1 cellular context compared by ENCODE assay signal in the genomic region with DNA sequence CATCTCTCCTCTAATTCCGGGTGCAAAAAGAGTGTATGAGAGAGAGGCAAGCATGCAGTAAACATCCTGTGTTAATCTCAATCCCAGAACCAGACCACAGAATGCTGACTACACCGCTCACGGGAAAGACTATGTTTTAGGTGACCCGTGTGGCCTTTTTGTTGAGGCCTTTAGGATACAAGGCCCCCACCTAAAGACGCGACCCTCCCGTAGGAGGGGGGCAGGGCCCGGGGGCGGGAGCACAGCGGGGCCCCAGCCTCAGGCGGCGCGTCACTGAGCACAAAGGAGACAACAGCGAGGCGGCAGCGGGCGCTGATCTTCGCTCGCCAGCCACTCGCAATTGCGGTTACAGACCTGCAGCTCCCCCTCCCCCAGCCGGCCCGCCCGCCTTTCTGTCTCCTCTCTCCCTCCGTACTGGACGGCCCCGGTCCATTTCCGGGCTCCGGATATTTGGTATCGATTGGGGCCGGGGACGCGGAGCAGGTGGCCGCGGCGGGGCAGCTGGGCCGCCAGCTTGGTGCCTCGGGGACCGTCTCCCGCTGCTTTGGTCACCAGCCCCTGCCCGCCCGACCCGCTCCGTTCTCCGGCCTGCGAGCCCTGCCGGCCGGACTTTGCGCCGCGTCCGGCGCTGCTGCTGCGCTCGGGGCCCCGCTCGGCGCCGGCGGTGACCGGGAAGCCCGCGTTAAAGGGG.
A peak's percentile ranks its signal among the peaks of the same experiment; 100 is the strongest.
TF ChIP-seq lines count a peak whose summit lies in the region.

A gene with protein sequence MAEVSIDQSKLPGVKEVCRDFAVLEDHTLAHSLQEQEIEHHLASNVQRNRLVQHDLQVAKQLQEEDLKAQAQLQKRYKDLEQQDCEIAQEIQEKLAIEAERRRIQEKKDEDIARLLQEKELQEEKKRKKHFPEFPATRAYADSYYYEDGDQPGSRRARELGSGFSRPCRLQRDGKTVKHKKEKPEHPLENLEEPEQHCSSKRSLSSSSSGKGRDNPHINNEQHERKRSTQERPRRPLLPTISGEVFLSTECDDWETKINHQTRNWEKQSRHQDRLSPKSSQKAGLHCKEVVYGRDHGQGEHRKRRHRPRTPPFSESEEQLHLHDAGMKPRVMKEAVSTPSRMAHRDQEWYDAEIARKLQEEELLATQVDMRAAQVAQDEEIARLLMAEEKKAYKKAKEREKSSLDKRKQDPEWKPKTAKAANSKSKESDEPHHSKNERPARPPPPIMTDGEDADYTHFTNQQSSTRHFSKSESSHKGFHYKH (plus strand): TSS at position 432 of the 691 bp plus-strand sequence. CDS start 281 bp downstream, outside the sequence.

TF ChIP-seq in HepG2, 621 proteins besides CTCF, POLR2A, EP300 and RAD21 (continued from another document and continues in another):
- TF ChIP-seq KLF13 (CRISPR knock-in tag; IDR thresholded peaks at IDR 0.05) (no peak), ZNF264 (CRISPR knock-in tag; IDR thresholded peaks at IDR 0.05) (peak; percentile 100), ZNF224 (CRISPR knock-in tag; IDR thresholded peaks at IDR 0.05) (no peak), FOXP1 (IDR thresholded peaks at IDR 0.05) (no peak), FOXP1 (CRISPR knock-in tag; IDR thresholded peaks at IDR 0.05) (0 out of 2 replicates have a peak, but pooled peaks have one; percentile 37), GTF2F1 (IDR thresholded peaks at IDR 0.05; ENCODE audit: low read length) (no peak; the same call in 1 of the 2 replicates), KLF11 (CRISPR knock-in tag; IDR thresholded peaks at IDR 0.05) (no peak; the same call in 1 of the 2 replicates), HMG20A (CRISPR knock-in tag; IDR thresholded peaks at IDR 0.05; ENCODE audit: borderline replicate concordance) (no peak), ZSCAN21 (CRISPR knock-in tag; IDR thresholded peaks at IDR 0.05; ENCODE audit: borderline replicate concordance) (peak; percentile 33; the same call in 1 of the 2 replicates), TAF1 (CRISPR knock-in tag; IDR thresholded peaks at IDR 0.05) (peak; percentile 71), NONO (IDR thresholded peaks at IDR 0.05) (no peak), NONO (CRISPR knock-in tag; conservative IDR thresholded peaks at IDR 0.05) (peak; percentile 94), HMGA1 (CRISPR knock-in tag; conservative IDR thresholded peaks at IDR 0.05) (no peak), ZNF556 (CRISPR knock-in tag; IDR thresholded peaks at IDR 0.05; ENCODE audit: borderline replicate concordance) (peak; percentile 88; the same call in 1 of the 2 replicates), TP53 (CRISPR knock-in tag; conservative IDR thresholded peaks at IDR 0.05) (no peak; the same call in 1 of the 2 replicates), ZNF550 (CRISPR knock-in tag; IDR thresholded peaks at IDR 0.05; ENCODE audit: borderline replicate concordance) (no peak), HNRNPH1 (optimal IDR thresholded peaks at IDR 0.05; ENCODE audit: low read depth, low read length) (no peak), MYC (CRISPR knock-in tag; IDR thresholded peaks at IDR 0.05; ENCODE audit: borderline replicate concordance) (peak; percentile 87), KLF15 (CRISPR knock-in tag; IDR thresholded peaks at IDR 0.05; ENCODE audit: borderline replicate concordance) (peak; percentile 58; the same call in 1 of the 2 replicates)
- TF ChIP-seq, protein P1, sequence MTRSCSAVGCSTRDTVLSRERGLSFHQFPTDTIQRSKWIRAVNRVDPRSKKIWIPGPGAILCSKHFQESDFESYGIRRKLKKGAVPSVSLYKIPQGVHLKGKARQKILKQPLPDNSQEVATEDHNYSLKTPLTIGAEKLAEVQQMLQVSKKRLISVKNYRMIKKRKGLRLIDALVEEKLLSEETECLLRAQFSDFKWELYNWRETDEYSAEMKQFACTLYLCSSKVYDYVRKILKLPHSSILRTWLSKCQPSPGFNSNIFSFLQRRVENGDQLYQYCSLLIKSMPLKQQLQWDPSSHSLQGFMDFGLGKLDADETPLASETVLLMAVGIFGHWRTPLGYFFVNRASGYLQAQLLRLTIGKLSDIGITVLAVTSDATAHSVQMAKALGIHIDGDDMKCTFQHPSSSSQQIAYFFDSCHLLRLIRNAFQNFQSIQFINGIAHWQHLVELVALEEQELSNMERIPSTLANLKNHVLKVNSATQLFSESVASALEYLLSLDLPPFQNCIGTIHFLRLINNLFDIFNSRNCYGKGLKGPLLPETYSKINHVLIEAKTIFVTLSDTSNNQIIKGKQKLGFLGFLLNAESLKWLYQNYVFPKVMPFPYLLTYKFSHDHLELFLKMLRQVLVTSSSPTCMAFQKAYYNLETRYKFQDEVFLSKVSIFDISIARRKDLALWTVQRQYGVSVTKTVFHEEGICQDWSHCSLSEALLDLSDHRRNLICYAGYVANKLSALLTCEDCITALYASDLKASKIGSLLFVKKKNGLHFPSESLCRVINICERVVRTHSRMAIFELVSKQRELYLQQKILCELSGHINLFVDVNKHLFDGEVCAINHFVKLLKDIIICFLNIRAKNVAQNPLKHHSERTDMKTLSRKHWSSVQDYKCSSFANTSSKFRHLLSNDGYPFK (CRISPR knock-in tag; IDR thresholded peaks at IDR 0.05; ENCODE audit: borderline replicate concordance), result peak; percentile 33; the same call in 1 of the 2 replicates
- TF ChIP-seq, protein P2, sequence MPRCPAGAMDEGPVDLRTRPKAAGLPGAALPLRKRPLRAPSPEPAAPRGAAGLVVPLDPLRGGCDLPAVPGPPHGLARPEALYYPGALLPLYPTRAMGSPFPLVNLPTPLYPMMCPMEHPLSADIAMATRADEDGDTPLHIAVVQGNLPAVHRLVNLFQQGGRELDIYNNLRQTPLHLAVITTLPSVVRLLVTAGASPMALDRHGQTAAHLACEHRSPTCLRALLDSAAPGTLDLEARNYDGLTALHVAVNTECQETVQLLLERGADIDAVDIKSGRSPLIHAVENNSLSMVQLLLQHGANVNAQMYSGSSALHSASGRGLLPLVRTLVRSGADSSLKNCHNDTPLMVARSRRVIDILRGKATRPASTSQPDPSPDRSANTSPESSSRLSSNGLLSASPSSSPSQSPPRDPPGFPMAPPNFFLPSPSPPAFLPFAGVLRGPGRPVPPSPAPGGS (CRISPR knock-in tag; IDR thresholded peaks at IDR 0.05), result peak; percentile 40; the same call in 1 of the 2 replicates
- TF ChIP-seq, protein P3, sequence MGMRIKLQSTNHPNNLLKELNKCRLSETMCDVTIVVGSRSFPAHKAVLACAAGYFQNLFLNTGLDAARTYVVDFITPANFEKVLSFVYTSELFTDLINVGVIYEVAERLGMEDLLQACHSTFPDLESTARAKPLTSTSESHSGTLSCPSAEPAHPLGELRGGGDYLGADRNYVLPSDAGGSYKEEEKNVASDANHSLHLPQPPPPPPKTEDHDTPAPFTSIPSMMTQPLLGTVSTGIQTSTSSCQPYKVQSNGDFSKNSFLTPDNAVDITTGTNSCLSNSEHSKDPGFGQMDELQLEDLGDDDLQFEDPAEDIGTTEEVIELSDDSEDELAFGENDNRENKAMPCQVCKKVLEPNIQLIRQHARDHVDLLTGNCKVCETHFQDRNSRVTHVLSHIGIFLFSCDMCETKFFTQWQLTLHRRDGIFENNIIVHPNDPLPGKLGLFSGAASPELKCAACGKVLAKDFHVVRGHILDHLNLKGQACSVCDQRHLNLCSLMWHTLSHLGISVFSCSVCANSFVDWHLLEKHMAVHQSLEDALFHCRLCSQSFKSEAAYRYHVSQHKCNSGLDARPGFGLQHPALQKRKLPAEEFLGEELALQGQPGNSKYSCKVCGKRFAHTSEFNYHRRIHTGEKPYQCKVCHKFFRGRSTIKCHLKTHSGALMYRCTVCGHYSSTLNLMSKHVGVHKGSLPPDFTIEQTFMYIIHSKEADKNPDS (CRISPR knock-in tag; IDR thresholded peaks at IDR 0.05), result no peak
- TF ChIP-seq, protein P4, sequence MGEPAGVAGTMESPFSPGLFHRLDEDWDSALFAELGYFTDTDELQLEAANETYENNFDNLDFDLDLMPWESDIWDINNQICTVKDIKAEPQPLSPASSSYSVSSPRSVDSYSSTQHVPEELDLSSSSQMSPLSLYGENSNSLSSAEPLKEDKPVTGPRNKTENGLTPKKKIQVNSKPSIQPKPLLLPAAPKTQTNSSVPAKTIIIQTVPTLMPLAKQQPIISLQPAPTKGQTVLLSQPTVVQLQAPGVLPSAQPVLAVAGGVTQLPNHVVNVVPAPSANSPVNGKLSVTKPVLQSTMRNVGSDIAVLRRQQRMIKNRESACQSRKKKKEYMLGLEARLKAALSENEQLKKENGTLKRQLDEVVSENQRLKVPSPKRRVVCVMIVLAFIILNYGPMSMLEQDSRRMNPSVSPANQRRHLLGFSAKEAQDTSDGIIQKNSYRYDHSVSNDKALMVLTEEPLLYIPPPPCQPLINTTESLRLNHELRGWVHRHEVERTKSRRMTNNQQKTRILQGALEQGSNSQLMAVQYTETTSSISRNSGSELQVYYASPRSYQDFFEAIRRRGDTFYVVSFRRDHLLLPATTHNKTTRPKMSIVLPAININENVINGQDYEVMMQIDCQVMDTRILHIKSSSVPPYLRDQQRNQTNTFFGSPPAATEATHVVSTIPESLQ (CRISPR knock-in tag; conservative IDR thresholded peaks at IDR 0.05), result no peak
- TF ChIP-seq, protein P5, sequence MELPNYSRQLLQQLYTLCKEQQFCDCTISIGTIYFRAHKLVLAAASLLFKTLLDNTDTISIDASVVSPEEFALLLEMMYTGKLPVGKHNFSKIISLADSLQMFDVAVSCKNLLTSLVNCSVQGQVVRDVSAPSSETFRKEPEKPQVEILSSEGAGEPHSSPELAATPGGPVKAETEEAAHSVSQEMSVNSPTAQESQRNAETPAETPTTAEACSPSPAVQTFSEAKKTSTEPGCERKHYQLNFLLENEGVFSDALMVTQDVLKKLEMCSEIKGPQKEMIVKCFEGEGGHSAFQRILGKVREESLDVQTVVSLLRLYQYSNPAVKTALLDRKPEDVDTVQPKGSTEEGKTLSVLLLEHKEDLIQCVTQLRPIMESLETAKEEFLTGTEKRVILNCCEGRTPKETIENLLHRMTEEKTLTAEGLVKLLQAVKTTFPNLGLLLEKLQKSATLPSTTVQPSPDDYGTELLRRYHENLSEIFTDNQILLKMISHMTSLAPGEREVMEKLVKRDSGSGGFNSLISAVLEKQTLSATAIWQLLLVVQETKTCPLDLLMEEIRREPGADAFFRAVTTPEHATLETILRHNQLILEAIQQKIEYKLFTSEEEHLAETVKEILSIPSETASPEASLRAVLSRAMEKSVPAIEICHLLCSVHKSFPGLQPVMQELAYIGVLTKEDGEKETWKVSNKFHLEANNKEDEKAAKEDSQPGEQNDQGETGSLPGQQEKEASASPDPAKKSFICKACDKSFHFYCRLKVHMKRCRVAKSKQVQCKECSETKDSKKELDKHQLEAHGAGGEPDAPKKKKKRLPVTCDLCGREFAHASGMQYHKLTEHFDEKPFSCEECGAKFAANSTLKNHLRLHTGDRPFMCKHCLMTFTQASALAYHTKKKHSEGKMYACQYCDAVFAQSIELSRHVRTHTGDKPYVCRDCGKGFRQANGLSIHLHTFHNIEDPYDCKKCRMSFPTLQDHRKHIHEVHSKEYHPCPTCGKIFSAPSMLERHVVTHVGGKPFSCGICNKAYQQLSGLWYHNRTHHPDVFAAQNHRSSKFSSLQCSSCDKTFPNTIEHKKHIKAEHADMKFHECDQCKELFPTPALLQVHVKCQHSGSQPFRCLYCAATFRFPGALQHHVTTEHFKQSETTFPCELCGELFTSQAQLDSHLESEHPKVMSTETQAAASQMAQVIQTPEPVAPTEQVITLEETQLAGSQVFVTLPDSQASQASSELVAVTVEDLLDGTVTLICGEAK (IDR thresholded peaks at IDR 0.05), result no peak
- TF ChIP-seq, protein P5 (CRISPR knock-in tag; IDR thresholded peaks at IDR 0.05), result peak; percentile 82
- TF ChIP-seq, protein P6, sequence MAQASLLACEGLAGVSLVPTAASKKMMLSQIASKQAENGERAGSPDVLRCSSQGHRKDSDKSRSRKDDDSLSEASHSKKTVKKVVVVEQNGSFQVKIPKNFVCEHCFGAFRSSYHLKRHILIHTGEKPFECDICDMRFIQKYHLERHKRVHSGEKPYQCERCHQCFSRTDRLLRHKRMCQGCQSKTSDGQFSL (CRISPR knock-in tag; IDR thresholded peaks at IDR 0.05), result peak; percentile 72
- TF ChIP-seq, protein P7, sequence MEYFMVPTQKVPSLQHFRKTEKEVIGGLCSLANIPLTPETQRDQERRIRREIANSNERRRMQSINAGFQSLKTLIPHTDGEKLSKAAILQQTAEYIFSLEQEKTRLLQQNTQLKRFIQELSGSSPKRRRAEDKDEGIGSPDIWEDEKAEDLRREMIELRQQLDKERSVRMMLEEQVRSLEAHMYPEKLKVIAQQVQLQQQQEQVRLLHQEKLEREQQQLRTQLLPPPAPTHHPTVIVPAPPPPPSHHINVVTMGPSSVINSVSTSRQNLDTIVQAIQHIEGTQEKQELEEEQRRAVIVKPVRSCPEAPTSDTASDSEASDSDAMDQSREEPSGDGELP (IDR thresholded peaks at IDR 0.05; ENCODE audit: borderline replicate concordance, low read depth), result peak; percentile 89
- TF ChIP-seq, protein P8, sequence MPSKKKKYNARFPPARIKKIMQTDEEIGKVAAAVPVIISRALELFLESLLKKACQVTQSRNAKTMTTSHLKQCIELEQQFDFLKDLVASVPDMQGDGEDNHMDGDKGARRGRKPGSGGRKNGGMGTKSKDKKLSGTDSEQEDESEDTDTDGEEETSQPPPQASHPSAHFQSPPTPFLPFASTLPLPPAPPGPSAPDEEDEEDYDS (CRISPR knock-in tag; IDR thresholded peaks at IDR 0.05), result peak; percentile 62
